ENCODE assay signal across 19 cellular contexts in the genomic region with DNA sequence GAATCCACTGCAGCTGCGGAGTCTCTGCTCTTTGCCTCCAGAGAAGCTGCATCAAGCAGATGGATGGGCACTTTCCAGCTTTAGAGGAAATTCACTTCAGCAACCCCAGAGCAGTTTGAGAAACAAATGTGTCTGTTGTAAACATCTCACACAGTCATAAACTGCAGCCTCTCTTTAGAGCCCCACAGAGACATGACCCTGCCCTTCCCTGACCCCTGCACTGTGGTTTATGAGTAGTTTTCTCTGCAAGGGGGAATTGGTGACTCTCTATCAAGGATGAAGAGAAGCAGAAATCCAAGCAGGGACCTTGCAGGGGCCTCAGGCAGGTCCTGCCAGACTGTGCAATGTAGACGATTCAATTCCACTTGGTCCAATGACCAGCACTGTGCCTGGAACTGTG.
DNase-seq lines count a peak whose midpoint lies in the region; ATAC-seq, FAIRE-seq and TF ChIP-seq lines count a peak whose summit lies in the region.
"Had no signal": no experiment of that assay in that cellular context is flagged by ENCODE, and none has a peak within 500 bp of the region (broad histone marks: within the 10 kb centered on the region; RNA-seq: fewer than 3 reads in every experiment).

No MANE protein-coding gene starts in this region.

- H3K4me3 ChIP-seq in Caco-2 (ENCODE audit: low read depth, low read length) = no peak overlapping the region
- H3K4me3 ChIP-seq: A549, GM23248 had no signal

- no peaks in the 10 kb centered on the region for H3K27me3 ChIP-seq in Caco-2 (replicated peaks; ENCODE audit: control insufficient read depth, insufficient read depth, low read length)

- H3K36me3 ChIP-seq in Caco-2 (ENCODE audit: control insufficient read depth, insufficient read depth, low read length) = no peaks in the 10 kb centered on the region

- ATAC-seq in activated CD8-positive, alpha-beta memory T cell treated with anti-CD3 and anti-CD28 coated beads, Interleukin-2, amount 10 ng/mL, durations not matched to agents 7 days and 5 days = no peak
- ATAC-seq in sciatic nerve = peak; percentile 55
- ATAC-seq: A549; CD8-positive, alpha-beta T cell; HCT116 had no signal

- H3K4me1 ChIP-seq in Caco-2 = no peaks in the 10 kb centered on the region
- H3K4me1 ChIP-seq: A549 had no signal

- intact Hi-C loops in sciatic nerve (cut with DNase I) = no loop called here
- intact Hi-C loops in Caco-2 (cut with micrococcal nuclease; ENCODE audit: unreplicated experiment) = no loop called here

- no peaks in the 10 kb centered on the region for H3K36me3 Mint-ChIP-seq in activated CD8-positive, alpha-beta memory T cell treated with anti-CD3 and anti-CD28 coated beads, Interleukin-2, amount 10 ng/mL, durations not matched to agents 7 days and 5 days
- H3K36me3 Mint-ChIP-seq in nephron progenitor cell (ENCODE audit: low read depth) = no peaks in the 10 kb centered on the region
- H3K36me3 Mint-ChIP-seq in Caco-2 (ENCODE audit: insufficient read depth, unreplicated experiment) = no peaks in the 10 kb centered on the region
- H3K36me3 Mint-ChIP-seq: CD8-positive, alpha-beta T cell had no signal

- TF ChIP-seq CTCF in nephron progenitor cell (IDR thresholded peaks at IDR 0.05) = no peak
- TF ChIP-seq CTCF in Caco-2 (IDR thresholded peaks at IDR 0.05; ENCODE audit: insufficient read depth in 1 of 2, low read depth in 1 of 2, low read length in 1 of 2, severe bottlenecking in 1 of 2, unreplicated experiment in 1 of 2) = no peak

- POLR2A ChIA-PET in Caco-2 (lab: Charles Lee) = no interaction called here

- peak; percentile 31 for DNase-seq in activated CD8-positive, alpha-beta memory T cell treated with anti-CD3 and anti-CD28 coated beads, Interleukin-2, amount 10 ng/mL, durations not matched to agents 7 days and 5 days
- no peak for DNase-seq in activated CD8-positive, alpha-beta memory T cell treated with anti-CD3 and anti-CD28 coated beads, Interleukin-2, amount 50 U/mL, for 48 hours
- DNase-seq in nephron progenitor cell (peak; percentile 63), sciatic nerve (ENCODE audit: low spot score) (no peak), NCI-H446 (lab: John Stamatoyannopoulos, UW) (no peak), Caco-2 (no peak), NCI-H1048 (lab: John Stamatoyannopoulos, UW) (no peak)
- DNase-seq: AML-193; CD8-positive, alpha-beta T cell; GM23248; H7; IMR-90 had no signal

- FAIRE-seq in endometrium (lab: Jason Lieb, UNC) = peak; percentile 50
- FAIRE-seq: A549, D721Med, G401.6, GM12891, HTR-8/SVneo had no signal

- H3K4me1 Mint-ChIP-seq in activated CD8-positive, alpha-beta memory T cell treated with anti-CD3 and anti-CD28 coated beads, Interleukin-2, amount 10 ng/mL, durations not matched to agents 7 days and 5 days = no peaks in the 10 kb centered on the region
- peaks cover 90% of the 10 kb centered on the region for H3K4me1 Mint-ChIP-seq in nephron progenitor cell
- H3K4me1 Mint-ChIP-seq in Caco-2 (ENCODE audit: low read depth, unreplicated experiment) = peaks cover 8% of the 10 kb centered on the region

- no peak overlapping the region for H3K4me3 Mint-ChIP-seq in activated CD8-positive, alpha-beta memory T cell treated with anti-CD3 and anti-CD28 coated beads, Interleukin-2, amount 10 ng/mL, durations not matched to agents 7 days and 5 days
- H3K4me3 Mint-ChIP-seq in nephron progenitor cell (no peak overlapping the region), Caco-2 (ENCODE audit: unreplicated experiment) (no peak overlapping the region)
- H3K4me3 Mint-ChIP-seq: CD8-positive, alpha-beta T cell had no signal

- CTCF ChIA-PET in activated CD8-positive, alpha-beta memory T cell treated with anti-CD3 and anti-CD28 coated beads, Interleukin-2, amount 10 ng/mL, durations not matched to agents 7 days and 5 days (lab: Charles Lee) = no interaction called here
- CTCF ChIA-PET in Caco-2 (lab: Charles Lee) = no interaction called here

- H3K27ac Mint-ChIP-seq in activated CD8-positive, alpha-beta memory T cell treated with anti-CD3 and anti-CD28 coated beads, Interleukin-2, amount 10 ng/mL, durations not matched to agents 7 days and 5 days = no peak overlapping the region
- H3K27ac Mint-ChIP-seq in nephron progenitor cell = peak overlapping the region; percentile 58
- H3K27ac Mint-ChIP-seq in Caco-2 (ENCODE audit: unreplicated experiment) = no peak overlapping the region
- H3K27ac Mint-ChIP-seq: CD8-positive, alpha-beta T cell had no signal

- no peaks in the 10 kb centered on the region for H3K9me3 ChIP-seq in Caco-2
- H3K9me3 ChIP-seq: A549 had no signal

- no TSS peak for BruUV-seq in Caco-2 (replicated peaks; lab: Mats Ljungman, UMichigan)

- no peaks in the 10 kb centered on the region for H3K9me3 Mint-ChIP-seq in activated CD8-positive, alpha-beta memory T cell treated with anti-CD3 and anti-CD28 coated beads, Interleukin-2, amount 10 ng/mL, durations not matched to agents 7 days and 5 days (ENCODE audit: low read depth)
- no peaks in the 10 kb centered on the region for H3K9me3 Mint-ChIP-seq in nephron progenitor cell
- no peaks in the 10 kb centered on the region for H3K9me3 Mint-ChIP-seq in Caco-2 (ENCODE audit: unreplicated experiment)
- H3K9me3 Mint-ChIP-seq: CD8-positive, alpha-beta T cell had no signal

- no peaks in the 10 kb centered on the region for H3K27me3 Mint-ChIP-seq in activated CD8-positive, alpha-beta memory T cell treated with anti-CD3 and anti-CD28 coated beads, Interleukin-2, amount 10 ng/mL, durations not matched to agents 7 days and 5 days
- H3K27me3 Mint-ChIP-seq in nephron progenitor cell (ENCODE audit: low read depth, poor library complexity) (peaks cover 6% of the 10 kb centered on the region), Caco-2 (ENCODE audit: insufficient read depth, unreplicated experiment) (no peaks in the 10 kb centered on the region)

Comparison
In these comparisons a context has a peak if more than half of its experiments do, and no peak if none do; other contexts are left out.
1. DNase-seq: peak in activated CD8-positive, alpha-beta memory T cell treated with anti-CD3 and anti-CD28 coated beads, Interleukin-2, amount 10 ng/mL, durations not matched to agents 7 days and 5 days (single experiment) and nephron progenitor cell (single experiment); none in activated CD8-positive, alpha-beta memory T cell treated with anti-CD3 and anti-CD28 coated beads, Interleukin-2, amount 50 U/mL, for 48 hours (single experiment), sciatic nerve (single experiment), NCI-H446 (0 of 2), Caco-2 (0 of 2) and NCI-H1048 (single experiment).